Comparison of ENCODE assay signal across 21 cellular contexts in genomic region chr11:44277097-44278090, GRCh38. TPM values are rescaled to one million over a fixed set of nuclear protein-coding genes. Genes with fewer than 3 reads are reported as not detected.
"Had no signal": no experiment of that assay in that cellular context is flagged by ENCODE, and none has a peak within 500 bp of the region (broad histone marks: within the 10 kb centered on the region; RNA-seq: fewer than 3 reads in every experiment).

No MANE protein-coding gene starts in this region.

- H3K27me3 ChIP-seq: gastrocnemius medialis had no signal

- H3K9me3 ChIP-seq: gastrocnemius medialis, left ventricle myocardium inferior, thoracic aorta had no signal

- H3K4me3 Mint-ChIP-seq: activated naive CD4-positive, alpha-beta T cell treated with anti-CD3 and anti-CD28 coated beads for 36 hours; activated T-helper 17 cell treated with anti-CD3 and anti-CD28 coated beads, Interleukin-2, amount 50 U/mL, for 72 hours; type B pancreatic cell had no signal

- H3K36me3 ChIP-seq: gastrocnemius medialis, left ventricle myocardium inferior, thoracic aorta had no signal

- H3K4me3 ChIP-seq: gastrocnemius medialis, left ventricle myocardium inferior, thoracic aorta had no signal

- H3K4me1 ChIP-seq: gastrocnemius medialis, left ventricle myocardium inferior had no signal

- ATAC-seq: activated T-helper 17 cell treated with anti-CD3 and anti-CD28 coated beads, Interleukin-2, amount 50 U/mL, for 72 hours; gastrocnemius medialis had no signal

- H3K4me1 Mint-ChIP-seq: activated T-helper 17 cell treated with anti-CD3 and anti-CD28 coated beads, Interleukin-2, amount 50 U/mL, for 72 hours had no signal

- H3K9me3 Mint-ChIP-seq: activated naive CD4-positive, alpha-beta T cell treated with anti-CD3 and anti-CD28 coated beads for 36 hours; activated T-helper 17 cell treated with anti-CD3 and anti-CD28 coated beads, Interleukin-2, amount 50 U/mL, for 72 hours; type B pancreatic cell had no signal

- H3K27ac ChIP-seq: gastrocnemius medialis, left ventricle myocardium inferior, thoracic aorta had no signal

- H3K27me3 Mint-ChIP-seq: activated T-helper 17 cell treated with anti-CD3 and anti-CD28 coated beads, Interleukin-2, amount 50 U/mL, for 72 hours had no signal

- DNase-seq: activated CD4-positive, alpha-beta T cell treated with anti-CD3 and anti-CD28 coated beads for 1 hour; activated CD4-positive, alpha-beta T cell treated with anti-CD3 and anti-CD28 coated beads, Interleukin-2, amount 50 U/mL, for 1 hour; activated naive CD4-positive, alpha-beta T cell treated with anti-CD3 and anti-CD28 coated beads for 36 hours; activated T-cell treated with anti-CD3 and anti-CD28 coated beads, Interleukin-2, amount 50 U/mL, for 1 hour; effector CD4-positive, alpha-beta T cell; erythroblast; gastrocnemius medialis; hippocampal formation; kidney glomerular epithelial cell; left ventricle myocardium inferior; mammary epithelial cell; occipital lobe; stimulated activated CD4-positive, alpha-beta T cell treated with anti-CD3 and anti-CD28 coated beads, Interleukin-4, amount 100 ng/mL, for 1 hour; stimulated activated naive CD4-positive, alpha-beta T cell treated with Interleukin-2 at 50 U/mL for 16 hours; T-helper 1 cell had no signal

- H3K27ac Mint-ChIP-seq: activated naive CD4-positive, alpha-beta T cell treated with anti-CD3 and anti-CD28 coated beads for 36 hours; activated T-helper 17 cell treated with anti-CD3 and anti-CD28 coated beads, Interleukin-2, amount 50 U/mL, for 72 hours; type B pancreatic cell had no signal

RNA-seq across cellular contexts. Expression of gene ALX4, which starts 32.5 kb away (rescaled TPM):
- total RNA-seq: activated naive CD4-positive, alpha-beta T cell treated with anti-CD3 and anti-CD28 coated beads for 36 hours; activated T-helper 17 cell treated with anti-CD3 and anti-CD28 coated beads, Interleukin-2, amount 50 U/mL, for 72 hours; left ventricle myocardium inferior; mononuclear cell; myocyte; thoracic aorta had no signal
- polyA plus RNA-seq: mammary epithelial cell, neural cell had no signal
